Comparison of ENCODE assay signal across 14 cellular contexts in the genomic region with DNA sequence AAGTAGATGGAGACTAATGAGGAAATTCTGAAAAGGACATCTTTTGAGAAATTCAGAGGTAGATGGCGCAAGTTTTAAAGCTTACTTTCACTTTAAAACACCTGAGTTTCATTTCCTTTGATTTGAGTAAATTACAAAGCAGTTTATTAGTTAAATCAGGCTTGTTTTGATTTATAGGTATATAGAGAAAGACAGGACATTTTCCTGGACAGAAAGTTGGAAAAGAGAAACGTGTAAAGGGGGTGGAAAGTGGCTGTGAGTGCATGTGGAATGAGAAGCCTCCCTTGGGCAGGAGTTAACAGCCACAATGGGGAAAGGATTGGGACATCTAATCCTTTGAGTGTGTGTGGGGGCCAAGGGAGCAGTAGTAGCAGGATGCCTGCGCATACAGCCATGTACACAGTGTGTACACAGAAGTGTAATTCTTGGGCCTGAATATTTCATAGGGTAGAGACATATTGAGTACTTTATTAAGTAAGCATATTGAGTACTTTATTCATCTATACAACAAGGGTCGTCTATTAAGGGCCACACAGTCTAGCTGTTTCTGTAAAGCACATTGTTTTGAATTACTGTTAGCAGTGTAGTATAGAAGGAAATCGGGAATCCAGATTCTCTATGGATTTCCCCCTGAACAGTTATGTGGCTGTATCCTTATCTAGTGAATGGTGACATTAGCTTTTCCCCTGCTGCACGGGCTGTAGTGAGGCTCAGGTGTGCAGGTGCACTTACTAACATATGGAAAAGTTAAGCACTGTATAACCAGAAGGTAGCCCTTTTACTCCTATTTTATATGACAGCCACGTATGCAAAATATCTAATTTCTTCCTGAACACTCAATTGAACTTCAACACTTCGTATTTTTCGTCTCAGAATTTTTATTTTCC. TPM values are rescaled to one million over a fixed set of nuclear protein-coding genes. Genes with fewer than 3 reads are reported as not detected.
DNase-seq lines count a peak whose midpoint lies in the region; ATAC-seq and TF ChIP-seq lines count a peak whose summit lies in the region.
"Had no signal": no experiment of that assay in that cellular context is flagged by ENCODE, and none has a peak within 500 bp of the region (broad histone marks: within the 10 kb centered on the region; RNA-seq: fewer than 3 reads in every experiment).

No MANE protein-coding gene starts in this region.

- H3K27me3 ChIP-seq in KMS-11 (ENCODE audit: insufficient read depth, low read depth) (no peaks in the 10 kb centered on the region), suprapubic skin (no peaks in the 10 kb centered on the region)

- 0 out of 2 replicates have a peak overlapping the region, but pooled peaks have one; percentile 33 for H3K4me2 ChIP-seq in KMS-11

- no peak overlapping the region for H3K9ac ChIP-seq in KMS-11

- H3K9me3 ChIP-seq in suprapubic skin = no peaks in the 10 kb centered on the region

- no peak for ATAC-seq in naive B cell (ENCODE audit: low read depth in 2 of 2)
- ATAC-seq in GM18867 (IDR thresholded peaks at IDR 0.05; ENCODE audit: unreplicated experiment) = no peak
- ATAC-seq: stimulated activated naive B cell treated with anti-CD40 and anti-IgM and Interleukin-4, amounts not matched to agents 10 μg/mL and 1 μg/mL and 100 μg/mL, for 72 hours had no signal

- no peaks in the 10 kb centered on the region for H3K9me3 Mint-ChIP-seq in naive B cell
- H3K9me3 Mint-ChIP-seq: stimulated activated naive B cell treated with anti-CD40 and anti-IgM and Interleukin-4, amounts not matched to agents 10 μg/mL and 1 μg/mL and 100 μg/mL, for 72 hours had no signal

- H3K36me3 ChIP-seq in KMS-11 (ENCODE audit: insufficient read depth) (no peaks in the 10 kb centered on the region), suprapubic skin (peaks cover 23% of the 10 kb centered on the region)

- H3K4me1 ChIP-seq in KMS-11 (ENCODE audit: low read depth, poor library complexity, severe bottlenecking) (peaks cover 45% of the 10 kb centered on the region), suprapubic skin (peaks cover 52% of the 10 kb centered on the region)

- WGBS in suprapubic skin = 71% methylated on average over 9 of the region's 9 CpGs

- H3K27ac Mint-ChIP-seq in naive B cell = peak overlapping the region; percentile 2 to 91 (median 63)
- H3K27ac Mint-ChIP-seq: stimulated activated naive B cell treated with anti-CD40 and anti-IgM and Interleukin-4, amounts not matched to agents 10 μg/mL and 1 μg/mL and 100 μg/mL, for 72 hours had no signal

- TF ChIP-seq CTCF in KMS-11 (conservative IDR thresholded peaks at IDR 0.05; ENCODE audit: low read depth, low read length) (no peak), choroid plexus epithelial cell (conservative IDR thresholded peaks at IDR 0.05; ENCODE audit: low read depth, low read length) (no peak), suprapubic skin (IDR thresholded peaks at IDR 0.05) (no peak)

- DNase-seq in AML-193 (lab: John Stamatoyannopoulos, UW) = peak; percentile 8 to 30
- peak; percentile 69 for DNase-seq in choroid plexus epithelial cell (ENCODE audit: low read depth)
- no peak for DNase-seq in naive B cell
- no peak for DNase-seq in middle frontal gyrus (ENCODE audit: extremely low spot score, low spot score)
- no peak for DNase-seq in suprapubic skin (ENCODE audit: low spot score in 2 of 2)
- DNase-seq in CD1c-positive myeloid dendritic cell (ENCODE audit: extremely low spot score) = no peak
- DNase-seq: activated gamma-delta T cell treated with Interleukin-2 at 50 U/mL for 16 hours; EL; hippocampal formation; NCI-H146; SHP77; stimulated activated naive B cell treated with anti-CD40 and anti-IgM and Interleukin-4, amounts not matched to agents 10 μg/mL and 1 μg/mL and 100 μg/mL, for 72 hours had no signal

- peak overlapping the region in 2 of 8 donors; percentile 30 to 38 for H3K4me3 Mint-ChIP-seq in naive B cell
- H3K4me3 Mint-ChIP-seq: stimulated activated naive B cell treated with anti-CD40 and anti-IgM and Interleukin-4, amounts not matched to agents 10 μg/mL and 1 μg/mL and 100 μg/mL, for 72 hours had no signal

- H3K79me2 ChIP-seq in KMS-11 (ENCODE audit: insufficient read depth, low read depth) = peaks cover 65% of the 10 kb centered on the region

- no peak overlapping the region for H3K4me3 ChIP-seq in KMS-11 (IDR thresholded peaks at IDR 0.05; ENCODE audit: insufficient read depth, low read depth, low read length)
- no peak overlapping the region for H3K4me3 ChIP-seq in choroid plexus epithelial cell (ENCODE audit: low read depth, low read length)
- H3K4me3 ChIP-seq in suprapubic skin = no peak overlapping the region

- no peak overlapping the region for H2AFZ ChIP-seq in KMS-11 (ENCODE audit: low read depth)

- TF ChIP-seq POLR2A in suprapubic skin (IDR thresholded peaks at IDR 0.05) = no peak

- H3K4me1 Mint-ChIP-seq in naive B cell = peaks cover 32 to 52% (median 47%) of the 10 kb centered on the region in 3 donors

- H3K27me3 Mint-ChIP-seq in naive B cell = no peaks in the 10 kb centered on the region
- H3K27me3 Mint-ChIP-seq: stimulated activated naive B cell treated with anti-CD40 and anti-IgM and Interleukin-4, amounts not matched to agents 10 μg/mL and 1 μg/mL and 100 μg/mL, for 72 hours had no signal

- peaks cover 4 to 8% of the 10 kb centered on the region in 2 donors for H3K36me3 Mint-ChIP-seq in naive B cell

- no peak for TF ChIP-seq EP300 in suprapubic skin (IDR thresholded peaks at IDR 0.05)

- H3K27ac ChIP-seq in KMS-11 = no peak overlapping the region
- H3K27ac ChIP-seq in suprapubic skin = no peak overlapping the region

- no peaks in the 10 kb centered on the region for H4K20me1 ChIP-seq in KMS-11 (ENCODE audit: insufficient read depth)

RNA-seq across cellular contexts. Expression of gene MARK3, which starts 19.1 kb away (rescaled TPM):
- 10 to 100 TPM; 31.4 to 61.4 (median 34.6) TPM for polyA plus RNA-seq in naive B cell (ENCODE audit: low read depth in 6 of 6)
- total RNA-seq in suprapubic skin = 10 to 100 TPM; 44.6 to 95.2 (median 57.2) TPM

Comparison
In these comparisons a context has a peak if more than half of its experiments do, and no peak if none do; other contexts are left out.
1. DNase-seq: peak in AML-193 (2 of 2) and choroid plexus epithelial cell (single experiment); none in naive B cell (single experiment), middle frontal gyrus (single experiment), suprapubic skin (0 of 2) and CD1c-positive myeloid dendritic cell (single experiment).